Comparison of ENCODE assay signal across 8 cellular contexts in genomic region chr3:116770815-116771450, GRCh38.
DNase-seq lines count a peak whose midpoint lies in the region; ATAC-seq, FAIRE-seq and TF ChIP-seq lines count a peak whose summit lies in the region.

No MANE protein-coding gene starts in this region.

- TF ChIP-seq EP300 in HepG2 (IDR thresholded peaks at IDR 0.05; ENCODE audit: low read depth in 2 of 2, low read length in 2 of 2), result no peak
- TF ChIP-seq EP300 in HepG2 (CRISPR knock-in tag; IDR thresholded peaks at IDR 0.05; ENCODE audit: borderline replicate concordance), result no peak

- in situ Hi-C loops in HepG2 (cut with HindIII; ENCODE audit: extremely low pct_ligation_motif_present, low pct_unique_long_range_greater_than_20kb), result no loop called here

- intact Hi-C loops in HepG2 (cut with micrococcal nuclease; ENCODE audit: unreplicated experiment), result loop anchor here (2.0 kb wide), 1 partner anchor 1226 kb away; no protein-coding TSS in a partner anchor

- DNase-seq in Ammon's horn (ENCODE audit: low spot score), result peak; percentile 94
- peak; percentile 87 for DNase-seq in NCI-H1436 (lab: John Stamatoyannopoulos, UW)
- DNase-seq in SK-N-MC (ENCODE audit: low read depth, low spot score), result peak; percentile 89
- peak; percentile 91 for DNase-seq in choroid plexus epithelial cell (ENCODE audit: low read depth)
- DNase-seq in HepG2 (ENCODE audit: low spot score), result peak; percentile 79
- peak; percentile 39 for DNase-seq in stimulated activated naive B cell treated with anti-CD40 and anti-IgM and Interleukin-4, amounts not matched to agents 10 μg/mL and 1 μg/mL and 100 μg/mL, for 72 hours

- POLR2A ChIA-PET in HepG2 (lab: Yijun Ruan, JAX), result no interaction called here

- H3K27ac ChIP-seq in SK-N-MC, result no peak overlapping the region
- no peak overlapping the region for H3K27ac ChIP-seq in HepG2 (ENCODE audit: extremely low read length, insufficient read depth, low read length)

- BruUV-seq in HepG2 (replicated peaks; lab: Mats Ljungman, UMichigan), result no TSS peak

- no peak overlapping the region for H3K9ac ChIP-seq in SK-N-MC (ENCODE audit: insufficient read length)
- no peak overlapping the region for H3K9ac ChIP-seq in HepG2 (ENCODE audit: insufficient read depth, low read depth, low read length)

- no peaks in the 10 kb centered on the region for H3K27me3 ChIP-seq in HepG2 (ENCODE audit: control insufficient read depth in 1 of 2, insufficient read depth in 2 of 2, low read length in 2 of 2)

- H3K9me3 ChIP-seq in SK-N-MC (ENCODE audit: low read depth, low read length) (no peaks in the 10 kb centered on the region), HepG2 (ENCODE audit: low read length) (no peaks in the 10 kb centered on the region)

- no peaks in the 10 kb centered on the region for H3K36me3 Mint-ChIP-seq in stimulated activated naive B cell treated with anti-CD40 and anti-IgM and Interleukin-4, amounts not matched to agents 10 μg/mL and 1 μg/mL and 100 μg/mL, for 72 hours

- peak; percentile 90 for FAIRE-seq in HepG2 (lab: Jason Lieb, UNC)

- H3K4me3 Mint-ChIP-seq in stimulated activated naive B cell treated with anti-CD40 and anti-IgM and Interleukin-4, amounts not matched to agents 10 μg/mL and 1 μg/mL and 100 μg/mL, for 72 hours, result no peak overlapping the region

- no peaks in the 10 kb centered on the region for H3K4me1 ChIP-seq in HepG2 (ENCODE audit: insufficient read depth, low read length)

- peak; percentile 99 for ATAC-seq in GM18861 (IDR thresholded peaks at IDR 0.05; ENCODE audit: unreplicated experiment)
- peak; percentile 98 for ATAC-seq in HG02973 (IDR thresholded peaks at IDR 0.05; ENCODE audit: unreplicated experiment)
- ATAC-seq in HepG2, result peak; percentile 98
- peak; percentile 80 to 83 for ATAC-seq in stimulated activated naive B cell treated with anti-CD40 and anti-IgM and Interleukin-4, amounts not matched to agents 10 μg/mL and 1 μg/mL and 100 μg/mL, for 72 hours (replicated peaks)

- H3K4me3 ChIP-seq in SK-N-MC (no peak overlapping the region), choroid plexus epithelial cell (ENCODE audit: low read depth, low read length) (no peak overlapping the region), HepG2 (replicated peaks in 1 of 3; ENCODE audit: insufficient read depth in 1 of 3, low read depth in 2 of 3, low read length in 3 of 3) (no peak overlapping the region)

- peaks cover 2 to 5% of the 10 kb centered on the region in 2 donors for H3K4me1 Mint-ChIP-seq in stimulated activated naive B cell treated with anti-CD40 and anti-IgM and Interleukin-4, amounts not matched to agents 10 μg/mL and 1 μg/mL and 100 μg/mL, for 72 hours

- H2AFZ ChIP-seq in HepG2 (ENCODE audit: low read length), result no peak overlapping the region

- CTCF ChIA-PET in HepG2 (lab: Yijun Ruan, JAX; ENCODE audit: low intra/inter-chr PET ratio, low total read pairs), result interaction anchor here (1.2 to 2.0 kb wide), 3 partner anchors 755 to 1226 kb away, joined by 5 to 13 read pairs (median 11); no protein-coding TSS in a partner anchor

- peak; percentile 69 for TF ChIP-seq RAD21 in HepG2 (CRISPR knock-in tag; IDR thresholded peaks at IDR 0.05)

- peaks cover 4 to 10% of the 10 kb centered on the region in 2 donors for H3K27me3 Mint-ChIP-seq in stimulated activated naive B cell treated with anti-CD40 and anti-IgM and Interleukin-4, amounts not matched to agents 10 μg/mL and 1 μg/mL and 100 μg/mL, for 72 hours

- TF ChIP-seq CTCF in choroid plexus epithelial cell (conservative IDR thresholded peaks at IDR 0.05; ENCODE audit: low read depth, low read length) (peak; percentile 100), HepG2 (CRISPR knock-in tag; IDR thresholded peaks at IDR 0.05) (peak; percentile 93)

- H3K27ac Mint-ChIP-seq in stimulated activated naive B cell treated with anti-CD40 and anti-IgM and Interleukin-4, amounts not matched to agents 10 μg/mL and 1 μg/mL and 100 μg/mL, for 72 hours, result no peak overlapping the region

- H4K20me1 ChIP-seq in HepG2 (ENCODE audit: insufficient read depth, low read length), result no peaks in the 10 kb centered on the region

- 0% methylated on average over 7 of the region's 7 CpGs for WGBS in HepG2 (ENCODE audit: low lambda C conversion rate)

- no peak overlapping the region for H3K4me2 ChIP-seq in HepG2 (ENCODE audit: low read depth, low read length)

- no peaks in the 10 kb centered on the region for H3K9me3 Mint-ChIP-seq in stimulated activated naive B cell treated with anti-CD40 and anti-IgM and Interleukin-4, amounts not matched to agents 10 μg/mL and 1 μg/mL and 100 μg/mL, for 72 hours

- H3K36me3 ChIP-seq in SK-N-MC (ENCODE audit: insufficient read depth, low read length) (no peaks in the 10 kb centered on the region), HepG2 (replicated peaks in 1 of 2; ENCODE audit: control insufficient read depth in 1 of 2, insufficient read depth in 2 of 2, low read length in 2 of 2) (no peaks in the 10 kb centered on the region)

- no peaks in the 10 kb centered on the region for H3K79me2 ChIP-seq in HepG2 (ENCODE audit: insufficient read depth, low read length)

- no peak for TF ChIP-seq POLR2A in HepG2 (IDR thresholded peaks at IDR 0.05; ENCODE audit: insufficient read depth in 1 of 2, low read depth in 2 of 2, low read length in 2 of 2)

TF ChIP-seq in HepG2, 621 proteins besides CTCF, POLR2A, EP300 and RAD21 (continues in another document):
- TF ChIP-seq TOE1 (CRISPR knock-in tag; IDR thresholded peaks at IDR 0.05) (no peak), ZBED4 (CRISPR knock-in tag; IDR thresholded peaks at IDR 0.05; ENCODE audit: borderline replicate concordance) (no peak), CBX1 (IDR thresholded peaks at IDR 0.05; ENCODE audit: low read depth) (peak; percentile 48), CEBPG (CRISPR knock-in tag; IDR thresholded peaks at IDR 0.05) (peak; percentile 30; the same call in 1 of the 2 replicates), ARID5B (CRISPR knock-in tag; IDR thresholded peaks at IDR 0.05) (0 out of 2 replicates have a peak, but pooled peaks have one; percentile 10), HNRNPUL1 (IDR thresholded peaks at IDR 0.05; ENCODE audit: low read depth, low read length) (no peak)

Comparison
In these comparisons a context has a peak if more than half of its experiments do, and no peak if none do; other contexts are left out.
1. DNase-seq: peak in every context shown above with its lines; median percentile 94 in Ammon's horn; 91 in choroid plexus epithelial cell; 89 in SK-N-MC; 87 in NCI-H1436; 79 in HepG2; 39 in stimulated activated naive B cell treated with anti-CD40 and anti-IgM and Interleukin-4, amounts not matched to agents 10 μg/mL and 1 μg/mL and 100 μg/mL, for 72 hours.